1 cellular context compared by ENCODE assay signal in genomic region chrX:49186125-49187027, GRCh38.
A peak's percentile ranks its signal among the peaks of the same experiment; 100 is the strongest.
TF ChIP-seq lines count a peak whose summit lies in the region.

A gene with protein sequence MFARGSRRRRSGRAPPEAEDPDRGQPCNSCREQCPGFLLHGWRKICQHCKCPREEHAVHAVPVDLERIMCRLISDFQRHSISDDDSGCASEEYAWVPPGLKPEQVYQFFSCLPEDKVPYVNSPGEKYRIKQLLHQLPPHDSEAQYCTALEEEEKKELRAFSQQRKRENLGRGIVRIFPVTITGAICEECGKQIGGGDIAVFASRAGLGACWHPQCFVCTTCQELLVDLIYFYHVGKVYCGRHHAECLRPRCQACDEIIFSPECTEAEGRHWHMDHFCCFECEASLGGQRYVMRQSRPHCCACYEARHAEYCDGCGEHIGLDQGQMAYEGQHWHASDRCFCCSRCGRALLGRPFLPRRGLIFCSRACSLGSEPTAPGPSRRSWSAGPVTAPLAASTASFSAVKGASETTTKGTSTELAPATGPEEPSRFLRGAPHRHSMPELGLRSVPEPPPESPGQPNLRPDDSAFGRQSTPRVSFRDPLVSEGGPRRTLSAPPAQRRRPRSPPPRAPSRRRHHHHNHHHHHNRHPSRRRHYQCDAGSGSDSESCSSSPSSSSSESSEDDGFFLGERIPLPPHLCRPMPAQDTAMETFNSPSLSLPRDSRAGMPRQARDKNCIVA (minus strand): TSS chrX:49186373. CDS start chrX:49186297, 76 bp downstream.

TF ChIP-seq in HepG2, 621 proteins besides CTCF, POLR2A, EP300 and RAD21 (continued from another document and continues in another):
- no peak for TF ChIP-seq ELF4 (CRISPR knock-in tag; IDR thresholded peaks at IDR 0.05; ENCODE audit: borderline replicate concordance)
- TF ChIP-seq ZFP1 (CRISPR knock-in tag; IDR thresholded peaks at IDR 0.05), result no peak
- TF ChIP-seq MED1 (CRISPR knock-in tag; IDR thresholded peaks at IDR 0.05), result no peak; the same call in 1 of the 2 replicates
- TF ChIP-seq, protein P1, sequence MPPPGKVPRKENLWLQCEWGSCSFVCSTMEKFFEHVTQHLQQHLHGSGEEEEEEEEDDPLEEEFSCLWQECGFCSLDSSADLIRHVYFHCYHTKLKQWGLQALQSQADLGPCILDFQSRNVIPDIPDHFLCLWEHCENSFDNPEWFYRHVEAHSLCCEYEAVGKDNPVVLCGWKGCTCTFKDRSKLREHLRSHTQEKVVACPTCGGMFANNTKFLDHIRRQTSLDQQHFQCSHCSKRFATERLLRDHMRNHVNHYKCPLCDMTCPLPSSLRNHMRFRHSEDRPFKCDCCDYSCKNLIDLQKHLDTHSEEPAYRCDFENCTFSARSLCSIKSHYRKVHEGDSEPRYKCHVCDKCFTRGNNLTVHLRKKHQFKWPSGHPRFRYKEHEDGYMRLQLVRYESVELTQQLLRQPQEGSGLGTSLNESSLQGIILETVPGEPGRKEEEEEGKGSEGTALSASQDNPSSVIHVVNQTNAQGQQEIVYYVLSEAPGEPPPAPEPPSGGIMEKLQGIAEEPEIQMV (CRISPR knock-in tag; IDR thresholded peaks at IDR 0.05; ENCODE audit: low read depth), result no peak
- TF ChIP-seq CENPBD1 (CRISPR knock-in tag; IDR thresholded peaks at IDR 0.05; ENCODE audit: borderline replicate concordance, low read depth), result no peak
- TF ChIP-seq STAG1 (CRISPR knock-in tag; IDR thresholded peaks at IDR 0.05), result peak; percentile 46
- no peak for TF ChIP-seq DNMT3B (CRISPR knock-in tag; conservative IDR thresholded peaks at IDR 0.05)
- no peak for TF ChIP-seq RAD51 (IDR thresholded peaks at IDR 0.05; ENCODE audit: borderline replicate concordance)
- TF ChIP-seq ATM (IDR thresholded peaks at IDR 0.05; ENCODE audit: borderline replicate concordance), result no peak
- TF ChIP-seq ZSCAN25 (CRISPR knock-in tag; IDR thresholded peaks at IDR 0.05), result no peak
- no peak for TF ChIP-seq ZNF7 (CRISPR knock-in tag; IDR thresholded peaks at IDR 0.05)
- TF ChIP-seq MED8 (CRISPR knock-in tag; IDR thresholded peaks at IDR 0.05; ENCODE audit: insufficient replicate concordance), result peak; percentile 42
- TF ChIP-seq ZNF121 (CRISPR knock-in tag; IDR thresholded peaks at IDR 0.05), result no peak
- no peak for TF ChIP-seq TOPORS (CRISPR knock-in tag; IDR thresholded peaks at IDR 0.05)
- TF ChIP-seq CENPX (CRISPR knock-in tag; IDR thresholded peaks at IDR 0.05), result no peak
- no peak for TF ChIP-seq PHF5A (CRISPR knock-in tag; IDR thresholded peaks at IDR 0.05; ENCODE audit: low read depth, unreplicated experiment)
- no peak for TF ChIP-seq SOX13 (IDR thresholded peaks at IDR 0.05)
- no peak for TF ChIP-seq SOX13 (CRISPR knock-in tag; conservative IDR thresholded peaks at IDR 0.05 in 1 of 2, IDR thresholded peaks at IDR 0.05 in 1 of 2)
- TF ChIP-seq BCLAF1 (IDR thresholded peaks at IDR 0.05), result no peak
- no peak for TF ChIP-seq SAFB2 (CRISPR knock-in tag; IDR thresholded peaks at IDR 0.05; ENCODE audit: borderline replicate concordance, low read depth)
- TF ChIP-seq, protein P2, sequence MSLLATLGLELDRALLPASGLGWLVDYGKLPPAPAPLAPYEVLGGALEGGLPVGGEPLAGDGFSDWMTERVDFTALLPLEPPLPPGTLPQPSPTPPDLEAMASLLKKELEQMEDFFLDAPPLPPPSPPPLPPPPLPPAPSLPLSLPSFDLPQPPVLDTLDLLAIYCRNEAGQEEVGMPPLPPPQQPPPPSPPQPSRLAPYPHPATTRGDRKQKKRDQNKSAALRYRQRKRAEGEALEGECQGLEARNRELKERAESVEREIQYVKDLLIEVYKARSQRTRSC (CRISPR knock-in tag; IDR thresholded peaks at IDR 0.05; ENCODE audit: low read depth), result no peak
- no peak for TF ChIP-seq HMG20B (CRISPR knock-in tag; conservative IDR thresholded peaks at IDR 0.05)
- no peak for TF ChIP-seq ONECUT2 (CRISPR knock-in tag; IDR thresholded peaks at IDR 0.05)
- no peak for TF ChIP-seq ZNF839 (CRISPR knock-in tag; IDR thresholded peaks at IDR 0.05; ENCODE audit: borderline replicate concordance)
- TF ChIP-seq, protein P3, sequence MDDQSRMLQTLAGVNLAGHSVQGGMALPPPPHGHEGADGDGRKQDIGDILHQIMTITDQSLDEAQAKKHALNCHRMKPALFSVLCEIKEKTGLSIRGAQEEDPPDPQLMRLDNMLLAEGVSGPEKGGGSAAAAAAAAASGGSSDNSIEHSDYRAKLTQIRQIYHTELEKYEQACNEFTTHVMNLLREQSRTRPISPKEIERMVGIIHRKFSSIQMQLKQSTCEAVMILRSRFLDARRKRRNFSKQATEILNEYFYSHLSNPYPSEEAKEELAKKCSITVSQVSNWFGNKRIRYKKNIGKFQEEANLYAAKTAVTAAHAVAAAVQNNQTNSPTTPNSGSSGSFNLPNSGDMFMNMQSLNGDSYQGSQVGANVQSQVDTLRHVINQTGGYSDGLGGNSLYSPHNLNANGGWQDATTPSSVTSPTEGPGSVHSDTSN (CRISPR knock-in tag; IDR thresholded peaks at IDR 0.05; ENCODE audit: borderline replicate concordance), result no peak
- no peak for TF ChIP-seq U2AF2 (IDR thresholded peaks at IDR 0.05; ENCODE audit: low read depth, low read length)
- no peak for TF ChIP-seq NAIF1 (CRISPR knock-in tag; IDR thresholded peaks at IDR 0.05; ENCODE audit: borderline replicate concordance)
- 0 out of 2 replicates have a peak, but pooled peaks have one; percentile 34 for TF ChIP-seq MNT (IDR thresholded peaks at IDR 0.05)
- TF ChIP-seq, protein P4, sequence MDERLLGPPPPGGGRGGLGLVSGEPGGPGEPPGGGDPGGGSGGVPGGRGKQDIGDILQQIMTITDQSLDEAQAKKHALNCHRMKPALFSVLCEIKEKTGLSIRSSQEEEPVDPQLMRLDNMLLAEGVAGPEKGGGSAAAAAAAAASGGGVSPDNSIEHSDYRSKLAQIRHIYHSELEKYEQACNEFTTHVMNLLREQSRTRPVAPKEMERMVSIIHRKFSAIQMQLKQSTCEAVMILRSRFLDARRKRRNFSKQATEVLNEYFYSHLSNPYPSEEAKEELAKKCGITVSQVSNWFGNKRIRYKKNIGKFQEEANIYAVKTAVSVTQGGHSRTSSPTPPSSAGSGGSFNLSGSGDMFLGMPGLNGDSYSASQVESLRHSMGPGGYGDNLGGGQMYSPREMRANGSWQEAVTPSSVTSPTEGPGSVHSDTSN (CRISPR knock-in tag; IDR thresholded peaks at IDR 0.05), result no peak
- TF ChIP-seq ZNF652 (CRISPR knock-in tag; IDR thresholded peaks at IDR 0.05; ENCODE audit: borderline replicate concordance, low read depth), result no peak
- no peak for TF ChIP-seq CREB1 (IDR thresholded peaks at IDR 0.05)
- TF ChIP-seq CREB1 (CRISPR knock-in tag; IDR thresholded peaks at IDR 0.05), result no peak
- no peak for TF ChIP-seq ZNF335 (CRISPR knock-in tag; IDR thresholded peaks at IDR 0.05)
- TF ChIP-seq, protein P5, sequence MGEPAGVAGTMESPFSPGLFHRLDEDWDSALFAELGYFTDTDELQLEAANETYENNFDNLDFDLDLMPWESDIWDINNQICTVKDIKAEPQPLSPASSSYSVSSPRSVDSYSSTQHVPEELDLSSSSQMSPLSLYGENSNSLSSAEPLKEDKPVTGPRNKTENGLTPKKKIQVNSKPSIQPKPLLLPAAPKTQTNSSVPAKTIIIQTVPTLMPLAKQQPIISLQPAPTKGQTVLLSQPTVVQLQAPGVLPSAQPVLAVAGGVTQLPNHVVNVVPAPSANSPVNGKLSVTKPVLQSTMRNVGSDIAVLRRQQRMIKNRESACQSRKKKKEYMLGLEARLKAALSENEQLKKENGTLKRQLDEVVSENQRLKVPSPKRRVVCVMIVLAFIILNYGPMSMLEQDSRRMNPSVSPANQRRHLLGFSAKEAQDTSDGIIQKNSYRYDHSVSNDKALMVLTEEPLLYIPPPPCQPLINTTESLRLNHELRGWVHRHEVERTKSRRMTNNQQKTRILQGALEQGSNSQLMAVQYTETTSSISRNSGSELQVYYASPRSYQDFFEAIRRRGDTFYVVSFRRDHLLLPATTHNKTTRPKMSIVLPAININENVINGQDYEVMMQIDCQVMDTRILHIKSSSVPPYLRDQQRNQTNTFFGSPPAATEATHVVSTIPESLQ (CRISPR knock-in tag; conservative IDR thresholded peaks at IDR 0.05), result no peak
- TF ChIP-seq ZNF350 (CRISPR knock-in tag; IDR thresholded peaks at IDR 0.05; ENCODE audit: borderline replicate concordance, low read depth), result no peak
- peak; percentile 87; the same call in 1 of the 3 replicates for TF ChIP-seq MXI1 (IDR thresholded peaks at IDR 0.05; ENCODE audit: borderline replicate concordance, low read depth, low read length)
- TF ChIP-seq E2F5 (CRISPR knock-in tag; conservative IDR thresholded peaks at IDR 0.05), result no peak
- no peak for TF ChIP-seq ZNF432 (CRISPR knock-in tag; IDR thresholded peaks at IDR 0.05; ENCODE audit: borderline replicate concordance)
- TF ChIP-seq ZNF256 (CRISPR knock-in tag; conservative IDR thresholded peaks at IDR 0.05), result no peak
- no peak for TF ChIP-seq MLX (CRISPR knock-in tag; IDR thresholded peaks at IDR 0.05)
- TF ChIP-seq SALL1 (CRISPR knock-in tag; IDR thresholded peaks at IDR 0.05), result peak; percentile 63
- no peak for TF ChIP-seq ZNF572 (CRISPR knock-in tag; IDR thresholded peaks at IDR 0.05)
- no peak for TF ChIP-seq RARA (CRISPR knock-in tag; IDR thresholded peaks at IDR 0.05)
- no peak for TF ChIP-seq CAMTA2 (CRISPR knock-in tag; IDR thresholded peaks at IDR 0.05; ENCODE audit: borderline replicate concordance)
- no peak for TF ChIP-seq KLF9 (CRISPR knock-in tag; IDR thresholded peaks at IDR 0.05; ENCODE audit: low read depth)
- no peak for TF ChIP-seq ZNF558 (CRISPR knock-in tag; IDR thresholded peaks at IDR 0.05; ENCODE audit: borderline replicate concordance)
- TF ChIP-seq, protein P6, sequence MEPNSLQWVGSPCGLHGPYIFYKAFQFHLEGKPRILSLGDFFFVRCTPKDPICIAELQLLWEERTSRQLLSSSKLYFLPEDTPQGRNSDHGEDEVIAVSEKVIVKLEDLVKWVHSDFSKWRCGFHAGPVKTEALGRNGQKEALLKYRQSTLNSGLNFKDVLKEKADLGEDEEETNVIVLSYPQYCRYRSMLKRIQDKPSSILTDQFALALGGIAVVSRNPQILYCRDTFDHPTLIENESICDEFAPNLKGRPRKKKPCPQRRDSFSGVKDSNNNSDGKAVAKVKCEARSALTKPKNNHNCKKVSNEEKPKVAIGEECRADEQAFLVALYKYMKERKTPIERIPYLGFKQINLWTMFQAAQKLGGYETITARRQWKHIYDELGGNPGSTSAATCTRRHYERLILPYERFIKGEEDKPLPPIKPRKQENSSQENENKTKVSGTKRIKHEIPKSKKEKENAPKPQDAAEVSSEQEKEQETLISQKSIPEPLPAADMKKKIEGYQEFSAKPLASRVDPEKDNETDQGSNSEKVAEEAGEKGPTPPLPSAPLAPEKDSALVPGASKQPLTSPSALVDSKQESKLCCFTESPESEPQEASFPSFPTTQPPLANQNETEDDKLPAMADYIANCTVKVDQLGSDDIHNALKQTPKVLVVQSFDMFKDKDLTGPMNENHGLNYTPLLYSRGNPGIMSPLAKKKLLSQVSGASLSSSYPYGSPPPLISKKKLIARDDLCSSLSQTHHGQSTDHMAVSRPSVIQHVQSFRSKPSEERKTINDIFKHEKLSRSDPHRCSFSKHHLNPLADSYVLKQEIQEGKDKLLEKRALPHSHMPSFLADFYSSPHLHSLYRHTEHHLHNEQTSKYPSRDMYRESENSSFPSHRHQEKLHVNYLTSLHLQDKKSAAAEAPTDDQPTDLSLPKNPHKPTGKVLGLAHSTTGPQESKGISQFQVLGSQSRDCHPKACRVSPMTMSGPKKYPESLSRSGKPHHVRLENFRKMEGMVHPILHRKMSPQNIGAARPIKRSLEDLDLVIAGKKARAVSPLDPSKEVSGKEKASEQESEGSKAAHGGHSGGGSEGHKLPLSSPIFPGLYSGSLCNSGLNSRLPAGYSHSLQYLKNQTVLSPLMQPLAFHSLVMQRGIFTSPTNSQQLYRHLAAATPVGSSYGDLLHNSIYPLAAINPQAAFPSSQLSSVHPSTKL (CRISPR knock-in tag; IDR thresholded peaks at IDR 0.05), result peak; percentile 37; the same call in 1 of the 2 replicates
